8 cellular contexts compared by ENCODE assay signal in the genomic region with DNA sequence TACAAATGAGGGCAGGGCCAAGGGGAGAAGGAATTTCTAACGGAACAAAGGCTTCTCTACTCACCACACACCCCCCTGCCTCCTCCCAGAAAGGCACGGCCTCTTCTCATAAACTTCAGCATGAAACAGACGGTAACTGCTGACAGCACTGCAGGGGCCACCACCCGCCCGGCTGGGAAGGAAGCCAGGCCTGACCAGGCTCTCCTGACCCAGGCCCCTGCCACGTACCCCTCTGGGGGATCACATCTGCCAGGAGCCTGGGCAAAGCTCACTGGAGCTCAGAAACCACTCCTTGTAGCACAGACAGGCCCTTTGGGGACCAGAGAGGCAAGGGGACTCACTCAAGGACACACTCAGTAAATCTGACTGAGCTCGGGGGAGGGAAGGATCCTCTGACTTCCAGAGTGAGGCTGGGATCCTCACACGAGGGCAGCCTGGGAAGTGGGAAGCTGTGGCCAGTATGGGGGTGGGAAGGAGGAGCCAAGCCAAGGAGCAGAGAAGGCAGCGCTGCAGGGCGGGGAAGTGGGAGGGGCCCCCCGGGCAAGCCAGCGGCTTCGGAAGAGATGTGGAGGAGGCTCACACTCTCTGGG. TPM values are rescaled to one million over a fixed set of nuclear protein-coding genes. Genes with fewer than 3 reads are reported as not detected.
A peak's percentile ranks its signal among the peaks of the same experiment; 100 is the strongest.
DNase-seq lines count a peak whose midpoint lies in the region; ATAC-seq and TF ChIP-seq lines count a peak whose summit lies in the region.

No MANE protein-coding gene starts in this region.

- H3K4me3 ChIP-seq in HFF-Myc (replicated peaks; ENCODE audit: low read depth, low read length), result peak overlapping the region; percentile 25
- H3K4me3 ChIP-seq in adrenal gland, result no peak overlapping the region
- H3K4me3 ChIP-seq in heart left ventricle, result peak overlapping the region in 7 of 12 donors; percentile 8 to 37 (median 17)
- no peak overlapping the region for H3K4me3 ChIP-seq in prostate gland

- TF ChIP-seq CTCF in HFF-Myc (IDR thresholded peaks at IDR 0.05; ENCODE audit: low read depth, low read length, missing control alignments), result no peak
- TF ChIP-seq CTCF in adrenal gland (IDR thresholded peaks at IDR 0.05), result no peak
- TF ChIP-seq CTCF in heart left ventricle (IDR thresholded peaks at IDR 0.05), result no peak
- no peak for TF ChIP-seq CTCF in prostate gland (IDR thresholded peaks at IDR 0.05)

- WGBS in adrenal gland, 4 donors, result 33 to 42% (median 38%) methylated on average over 8 to 13 of the region's 13 CpGs
- 4 to 14% (median 9%) methylated on average over 11 to 13 of the region's 13 CpGs for WGBS in heart left ventricle, 4 donors
- WGBS in prostate gland, result 15% methylated on average over 13 of the region's 13 CpGs

- DNase-seq in HFF-Myc (ENCODE audit: extremely low read depth, low read depth) (peak; percentile 92), adrenal gland (peak; percentile 51 to 88 (median 74)), heart left ventricle (peak; percentile 91 to 94 (median 93)), prostate gland (ENCODE audit: low spot score) (peak; percentile 68), NCI-H748 (lab: John Stamatoyannopoulos, UW; ENCODE audit: unreplicated experiment) (no peak), DMS153 treated with DMSO at 0.1 percent for 48 hours (lab: John Stamatoyannopoulos, UW; ENCODE audit: unreplicated experiment) (no peak), NCI-H524 (lab: John Stamatoyannopoulos, UW) (no peak), T-helper 2 cell (no peak)

- intact Hi-C loops in adrenal gland (cut with DNase I), result no loop called here
- intact Hi-C loops in heart left ventricle (cut with DNase I), result loop anchor here in 1 of 10 donors (2.0 kb wide), 1 partner anchor 67 kb away; no protein-coding TSS in a partner anchor
- intact Hi-C loops in prostate gland (cut with DNase I), result loop anchor here (2.0 kb wide), 2 partner anchors 17 to 45 kb away; a partner anchor contains a TSS

- H3K27ac ChIP-seq in adrenal gland (peak overlapping the region in 4 of 5 donors; percentile 38 to 88 (median 82)), heart left ventricle (peak overlapping the region in 11 of 12 donors; percentile 83 to 98 (median 89)), prostate gland (peak overlapping the region; percentile 80 to 88)

- H3K9me3 ChIP-seq in adrenal gland (replicated peaks in 1 of 3), result no peaks in the 10 kb centered on the region
- no peaks in the 10 kb centered on the region for H3K9me3 ChIP-seq in heart left ventricle
- H3K9me3 ChIP-seq in prostate gland, result no peaks in the 10 kb centered on the region

- H3K4me1 ChIP-seq in adrenal gland (replicated peaks in 1 of 2) (peaks cover 13 to 74% of the 10 kb centered on the region in 2 donors), heart left ventricle (peaks cover 0 to 87% (median 70%) of the 10 kb centered on the region in 12 donors), prostate gland (replicated peaks) (peaks cover 36% of the 10 kb centered on the region)

- H3K36me3 ChIP-seq in adrenal gland (replicated peaks in 1 of 2) (peaks cover 0 to under 1% of the 10 kb centered on the region in 2 donors), heart left ventricle (peaks cover 0 to 17% (median under 1%) of the 10 kb centered on the region in 9 donors), prostate gland (no peaks in the 10 kb centered on the region)

- no peak for TF ChIP-seq POLR2A in adrenal gland (IDR thresholded peaks at IDR 0.05)
- TF ChIP-seq POLR2A in heart left ventricle (IDR thresholded peaks at IDR 0.05), result no peak
- TF ChIP-seq POLR2A in prostate gland (IDR thresholded peaks at IDR 0.05), result no peak

- H3K27me3 ChIP-seq in adrenal gland (no peaks in the 10 kb centered on the region), heart left ventricle (no peaks in the 10 kb centered on the region), prostate gland (replicated peaks; ENCODE audit: insufficient read depth) (no peaks in the 10 kb centered on the region)

- ATAC-seq in heart left ventricle, result peak; percentile 78 to 85 (median 81)

RNA-seq across cellular contexts. Expression of a gene that starts 46.1 kb away (rescaled TPM):
- total RNA-seq in adrenal gland (10 to 100 TPM; 21.7 to 49.0 (median 28.8) TPM), heart left ventricle (100 to 1,000 TPM in 1 of 9 donors, 10 to 100 TPM in 8; 44.8 to 122 (median 51.9) TPM), prostate gland (10 to 100 TPM; 20.8 to 51.2 TPM)
- polyA plus RNA-seq in adrenal gland (10 to 100 TPM in 2 of 3 donors, 1 to 10 TPM in 1; 8.7 to 19.9 (median 12.9) TPM), heart left ventricle (10 to 100 TPM; 18.7 to 40.7 TPM)

RNA-seq across cellular contexts. Expression of a gene that starts 52.1 kb away (rescaled TPM):
- total RNA-seq in adrenal gland (100 to 1,000 TPM; 179 to 619 (median 259) TPM), heart left ventricle (100 to 1,000 TPM in 8 of 9 donors, 10 to 100 TPM in 1; 86.3 to 180 (median 128) TPM), prostate gland (10 to 100 TPM; 30.6 to 69.1 TPM)
- polyA plus RNA-seq in adrenal gland (100 to 1,000 TPM in 1 of 3 donors, 10 to 100 TPM in 2; 43.8 to 564 (median 74.3) TPM), heart left ventricle (100 to 1,000 TPM in 1 of 2 donors, 10 to 100 TPM in 1; 82.8 to 193 TPM)

Comparison
In these comparisons a context has a peak if more than half of its experiments do, and no peak if none do; other contexts are left out.
1. DNase-seq: peak in HFF-Myc (single experiment), adrenal gland (7 of 7), heart left ventricle (5 of 5) and prostate gland (single experiment); none in NCI-H748 (single experiment), DMS153 treated with DMSO at 0.1 percent for 48 hours (single experiment), NCI-H524 (0 of 2) and T-helper 2 cell (0 of 5).
2. H3K4me3 ChIP-seq: peak in HFF-Myc (single experiment) and heart left ventricle (7 of 12); none in adrenal gland (0 of 4) and prostate gland (0 of 2).
3. Peak in every context shown above with its lines, with median percentiles within 50 percentile points of each other: H3K27ac ChIP-seq.